ENCODE assay signal across 1 cellular context in the genomic region with DNA sequence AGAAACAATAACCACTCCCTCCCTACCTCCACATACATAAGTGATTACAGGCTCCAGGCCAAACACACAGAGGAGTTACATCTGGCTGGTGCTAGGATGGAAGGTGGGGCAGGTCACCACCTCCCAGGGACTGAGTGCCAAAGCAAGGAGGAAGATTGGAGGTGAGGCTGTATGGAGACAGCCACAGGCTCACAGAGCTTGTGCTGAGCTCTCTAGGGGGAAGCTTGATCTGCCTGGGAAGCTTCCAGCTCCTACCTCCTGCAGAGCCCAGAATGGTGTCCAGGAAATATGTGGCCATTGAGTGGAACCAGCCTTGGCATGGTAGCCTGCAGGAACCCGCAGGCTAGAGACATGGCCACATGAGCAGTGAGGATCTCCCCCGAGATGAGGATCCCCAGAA.
TF ChIP-seq lines count a peak whose summit lies in the region.

No MANE protein-coding gene starts in this region.

TF ChIP-seq in WTC11, 78 proteins besides CTCF, POLR2A, EP300 and RAD21 (continued from another document):
- TF ChIP-seq, protein P1, sequence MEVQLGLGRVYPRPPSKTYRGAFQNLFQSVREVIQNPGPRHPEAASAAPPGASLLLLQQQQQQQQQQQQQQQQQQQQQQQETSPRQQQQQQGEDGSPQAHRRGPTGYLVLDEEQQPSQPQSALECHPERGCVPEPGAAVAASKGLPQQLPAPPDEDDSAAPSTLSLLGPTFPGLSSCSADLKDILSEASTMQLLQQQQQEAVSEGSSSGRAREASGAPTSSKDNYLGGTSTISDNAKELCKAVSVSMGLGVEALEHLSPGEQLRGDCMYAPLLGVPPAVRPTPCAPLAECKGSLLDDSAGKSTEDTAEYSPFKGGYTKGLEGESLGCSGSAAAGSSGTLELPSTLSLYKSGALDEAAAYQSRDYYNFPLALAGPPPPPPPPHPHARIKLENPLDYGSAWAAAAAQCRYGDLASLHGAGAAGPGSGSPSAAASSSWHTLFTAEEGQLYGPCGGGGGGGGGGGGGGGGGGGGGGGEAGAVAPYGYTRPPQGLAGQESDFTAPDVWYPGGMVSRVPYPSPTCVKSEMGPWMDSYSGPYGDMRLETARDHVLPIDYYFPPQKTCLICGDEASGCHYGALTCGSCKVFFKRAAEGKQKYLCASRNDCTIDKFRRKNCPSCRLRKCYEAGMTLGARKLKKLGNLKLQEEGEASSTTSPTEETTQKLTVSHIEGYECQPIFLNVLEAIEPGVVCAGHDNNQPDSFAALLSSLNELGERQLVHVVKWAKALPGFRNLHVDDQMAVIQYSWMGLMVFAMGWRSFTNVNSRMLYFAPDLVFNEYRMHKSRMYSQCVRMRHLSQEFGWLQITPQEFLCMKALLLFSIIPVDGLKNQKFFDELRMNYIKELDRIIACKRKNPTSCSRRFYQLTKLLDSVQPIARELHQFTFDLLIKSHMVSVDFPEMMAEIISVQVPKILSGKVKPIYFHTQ (CRISPR knock-in tag; IDR thresholded peaks at IDR 0.05) = no peak
- TF ChIP-seq ZNF423 (CRISPR knock-in tag; IDR thresholded peaks at IDR 0.05) = no peak
- no peak for TF ChIP-seq FOXK1 (CRISPR knock-in tag; IDR thresholded peaks at IDR 0.05)
- no peak for TF ChIP-seq KAT7 (CRISPR knock-in tag; IDR thresholded peaks at IDR 0.05; ENCODE audit: borderline replicate concordance)
- TF ChIP-seq, protein P2, sequence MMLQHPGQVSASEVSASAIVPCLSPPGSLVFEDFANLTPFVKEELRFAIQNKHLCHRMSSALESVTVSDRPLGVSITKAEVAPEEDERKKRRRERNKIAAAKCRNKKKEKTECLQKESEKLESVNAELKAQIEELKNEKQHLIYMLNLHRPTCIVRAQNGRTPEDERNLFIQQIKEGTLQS (CRISPR knock-in tag; conservative IDR thresholded peaks at IDR 0.05) = no peak
- TF ChIP-seq ZNF416 (CRISPR knock-in tag; IDR thresholded peaks at IDR 0.05) = no peak
- TF ChIP-seq SP1 (CRISPR knock-in tag; conservative IDR thresholded peaks at IDR 0.05) = no peak
- no peak for TF ChIP-seq EMX1 (CRISPR knock-in tag; IDR thresholded peaks at IDR 0.05)
- no peak for TF ChIP-seq CREB1 (CRISPR knock-in tag; IDR thresholded peaks at IDR 0.05)
- TF ChIP-seq, protein P3, sequence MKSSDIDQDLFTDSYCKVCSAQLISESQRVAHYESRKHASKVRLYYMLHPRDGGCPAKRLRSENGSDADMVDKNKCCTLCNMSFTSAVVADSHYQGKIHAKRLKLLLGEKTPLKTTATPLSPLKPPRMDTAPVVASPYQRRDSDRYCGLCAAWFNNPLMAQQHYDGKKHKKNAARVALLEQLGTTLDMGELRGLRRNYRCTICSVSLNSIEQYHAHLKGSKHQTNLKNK (CRISPR knock-in tag; IDR thresholded peaks at IDR 0.05) = no peak
TF ChIP-seq in WTC11: peak in this region for 0.
